ENCODE assay signal across 22 cellular contexts in the genomic region with DNA sequence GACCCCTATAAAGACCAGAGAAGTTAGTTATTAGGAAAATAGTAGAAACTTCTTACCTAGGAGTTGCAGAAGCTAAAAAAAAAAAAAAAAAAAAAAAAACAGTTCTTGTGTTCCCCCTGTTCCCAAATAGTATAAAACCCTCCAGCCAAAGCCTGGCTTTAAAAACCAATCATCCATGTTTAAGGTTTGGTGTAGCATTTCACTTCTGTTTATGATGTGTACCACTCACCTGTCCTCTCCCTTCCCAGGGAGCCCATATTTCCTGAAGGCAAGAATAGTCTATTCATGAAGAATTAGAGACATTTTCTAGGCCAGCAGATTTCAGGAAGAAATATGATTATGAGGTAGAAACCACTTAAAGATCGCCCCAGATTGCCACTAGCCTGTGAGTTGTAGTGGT.
A peak's percentile ranks its signal among the peaks of the same experiment; 100 is the strongest.
DNase-seq lines count a peak whose midpoint lies in the region; ATAC-seq, FAIRE-seq and TF ChIP-seq lines count a peak whose summit lies in the region.
"Had no signal": no experiment of that assay in that cellular context is flagged by ENCODE, and none has a peak within 500 bp of the region (broad histone marks: within the 10 kb centered on the region; RNA-seq: fewer than 3 reads in every experiment).

No MANE protein-coding gene starts in this region.

- H3K27me3 ChIP-seq in SJCRH30 (no peaks in the 10 kb centered on the region), pancreas (no peaks in the 10 kb centered on the region)
- H3K27me3 ChIP-seq: BLaER1 treated with 17β-estradiol and CSF1 and Interleukin-3, amounts not matched to agents 10 nM and 100 nM had no signal

- no peak overlapping the region for H3K4me3 Mint-ChIP-seq in stimulated activated naive CD8-positive, alpha-beta T cell treated with anti-CD3 and anti-CD28 coated beads, Interleukin-15, amount 100 ng/mL, for 72 hours
- H3K4me3 Mint-ChIP-seq: CD4-positive, alpha-beta T cell had no signal

- no peaks in the 10 kb centered on the region for H3K4me1 Mint-ChIP-seq in stimulated activated naive CD8-positive, alpha-beta T cell treated with anti-CD3 and anti-CD28 coated beads, Interleukin-15, amount 100 ng/mL, for 72 hours

- no peak for ATAC-seq in stimulated activated naive CD8-positive, alpha-beta T cell treated with anti-CD3 and anti-CD28 coated beads, Interleukin-15, amount 100 ng/mL, for 72 hours
- no peak for ATAC-seq in pancreas
- ATAC-seq: A549 had no signal

- H3K9me3 ChIP-seq in HEK293 (ENCODE audit: control insufficient read depth, insufficient read depth, low read depth, low read length) (no peaks in the 10 kb centered on the region), SJCRH30 (replicated peaks) (no peaks in the 10 kb centered on the region), pancreas (no peaks in the 10 kb centered on the region)
- H3K9me3 ChIP-seq: A549 had no signal

- no peak for FAIRE-seq in pancreas (lab: Jason Lieb, UNC)
- FAIRE-seq: A549, D721Med, G401.6, H54 had no signal

- POLR2A ChIA-PET in HEK293 (lab: Yijun Ruan, JAX): no interaction called here

- 0% methylated on average over 1 of the region's 1 CpG for WGBS in pancreas, 2 donors

- DNase-seq in NCI-H146 (lab: John Stamatoyannopoulos, UW) (peak; percentile 21), NCI-H2196 treated with DMSO at 0.1 percent for 48 hours (lab: John Stamatoyannopoulos, UW; ENCODE audit: unreplicated experiment) (peak; percentile 11), SJCRH30 (peak; percentile 8 to 67), HUDEP-2 (lab: John Stamatoyannopoulos, UW; ENCODE audit: unreplicated experiment in 76 of 76) (no peak), pancreas (no peak)
- no peak for DNase-seq in stimulated activated naive CD8-positive, alpha-beta T cell treated with anti-CD3 and anti-CD28 coated beads, Interleukin-15, amount 100 ng/mL, for 72 hours
- DNase-seq: AML-193; CD4-positive, alpha-beta T cell; KBM-7; MV-4-11; NCI-H187 treated with DMSO at 0.1 percent for 48 hours; NCI-H510A; SHP77; T-helper 9 cell had no signal

- no peaks in the 10 kb centered on the region for H3K27me3 Mint-ChIP-seq in stimulated activated naive CD8-positive, alpha-beta T cell treated with anti-CD3 and anti-CD28 coated beads, Interleukin-15, amount 100 ng/mL, for 72 hours
- H3K27me3 Mint-ChIP-seq: CD4-positive, alpha-beta T cell had no signal

- H3K27ac ChIP-seq in HEK293 (ENCODE audit: extremely low read depth, low read depth, low read length): no peak overlapping the region
- no peak overlapping the region for H3K27ac ChIP-seq in SJCRH30
- no peak overlapping the region for H3K27ac ChIP-seq in pancreas
- H3K27ac ChIP-seq: A549; BLaER1 treated with 17β-estradiol and CSF1 and Interleukin-3, amounts not matched to agents 10 nM and 100 nM; RWPE1; SK-N-MC had no signal

- CTCF ChIA-PET in HEK293 (lab: Yijun Ruan, JAX): no interaction called here

- no peak for TF ChIP-seq CTCF in HEK293 (tag by site-specific recombination; IDR thresholded peaks at IDR 0.05)
- TF ChIP-seq CTCF in pancreas (IDR thresholded peaks at IDR 0.05): no peak

- H3K4me1 ChIP-seq in HEK293 (ENCODE audit: control insufficient read depth, insufficient read depth, low read length): peaks cover 25% of the 10 kb centered on the region
- H3K4me1 ChIP-seq in SJCRH30: peaks cover 14% of the 10 kb centered on the region
- H3K4me1 ChIP-seq in pancreas: peaks cover 0 to 9% (median 9%) of the 10 kb centered on the region in 3 donors
- H3K4me1 ChIP-seq: A549 had no signal

- no peak overlapping the region for H3K27ac Mint-ChIP-seq in stimulated activated naive CD8-positive, alpha-beta T cell treated with anti-CD3 and anti-CD28 coated beads, Interleukin-15, amount 100 ng/mL, for 72 hours
- H3K27ac Mint-ChIP-seq: CD4-positive, alpha-beta T cell had no signal

- no peak overlapping the region for H3K4me3 ChIP-seq in HEK293 (ENCODE audit: low read depth, low read length)
- H3K4me3 ChIP-seq in SJCRH30: no peak overlapping the region
- H3K4me3 ChIP-seq in pancreas: no peak overlapping the region
- H3K4me3 ChIP-seq: A549; BLaER1 treated with 17β-estradiol and CSF1 and Interleukin-3, amounts not matched to agents 10 nM and 100 nM; SK-N-MC had no signal

- no peaks in the 10 kb centered on the region for H3K36me3 ChIP-seq in HEK293 (ENCODE audit: control insufficient read depth in 2 of 2, insufficient read depth in 1 of 2, low read length in 2 of 2)
- 0 out of 2 replicates have a peak, but pooled peaks cover 2% of the 10 kb centered on the region for H3K36me3 ChIP-seq in SJCRH30
- H3K36me3 ChIP-seq in pancreas: peaks cover 0 to 17% (median 0%) of the 10 kb centered on the region in 3 donors

- intact Hi-C loops in pancreas (cut with DNase I): no loop called here

- H3K9me3 Mint-ChIP-seq in stimulated activated naive CD8-positive, alpha-beta T cell treated with anti-CD3 and anti-CD28 coated beads, Interleukin-15, amount 100 ng/mL, for 72 hours: no peaks in the 10 kb centered on the region
- H3K9me3 Mint-ChIP-seq: CD4-positive, alpha-beta T cell had no signal

TF ChIP-seq in HEK293, 187 proteins besides CTCF, POLR2A, EP300 and RAD21:
- 0 out of 2 replicates have a peak, but pooled peaks have one; percentile 7 for TF ChIP-seq MZF1 (tag by site-specific recombination; IDR thresholded peaks at IDR 0.05; ENCODE audit: borderline replicate concordance)
- TF ChIP-seq, protein P1, sequence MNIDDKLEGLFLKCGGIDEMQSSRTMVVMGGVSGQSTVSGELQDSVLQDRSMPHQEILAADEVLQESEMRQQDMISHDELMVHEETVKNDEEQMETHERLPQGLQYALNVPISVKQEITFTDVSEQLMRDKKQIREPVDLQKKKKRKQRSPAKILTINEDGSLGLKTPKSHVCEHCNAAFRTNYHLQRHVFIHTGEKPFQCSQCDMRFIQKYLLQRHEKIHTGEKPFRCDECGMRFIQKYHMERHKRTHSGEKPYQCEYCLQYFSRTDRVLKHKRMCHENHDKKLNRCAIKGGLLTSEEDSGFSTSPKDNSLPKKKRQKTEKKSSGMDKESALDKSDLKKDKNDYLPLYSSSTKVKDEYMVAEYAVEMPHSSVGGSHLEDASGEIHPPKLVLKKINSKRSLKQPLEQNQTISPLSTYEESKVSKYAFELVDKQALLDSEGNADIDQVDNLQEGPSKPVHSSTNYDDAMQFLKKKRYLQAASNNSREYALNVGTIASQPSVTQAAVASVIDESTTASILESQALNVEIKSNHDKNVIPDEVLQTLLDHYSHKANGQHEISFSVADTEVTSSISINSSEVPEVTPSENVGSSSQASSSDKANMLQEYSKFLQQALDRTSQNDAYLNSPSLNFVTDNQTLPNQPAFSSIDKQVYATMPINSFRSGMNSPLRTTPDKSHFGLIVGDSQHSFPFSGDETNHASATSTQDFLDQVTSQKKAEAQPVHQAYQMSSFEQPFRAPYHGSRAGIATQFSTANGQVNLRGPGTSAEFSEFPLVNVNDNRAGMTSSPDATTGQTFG (tag by site-specific recombination; IDR thresholded peaks at IDR 0.05; ENCODE audit: borderline replicate concordance): no peak

Comparison
In these comparisons a context has a peak if more than half of its experiments do, and no peak if none do; other contexts are left out.
1. DNase-seq: peak in NCI-H146 (single experiment), NCI-H2196 treated with DMSO at 0.1 percent for 48 hours (single experiment) and SJCRH30 (2 of 2); none in stimulated activated naive CD8-positive, alpha-beta T cell treated with anti-CD3 and anti-CD28 coated beads, Interleukin-15, amount 100 ng/mL, for 72 hours (0 of 2), HUDEP-2 (0 of 76) and pancreas (0 of 6).